ENCODE assay signal across 1 cellular context in the genomic region with DNA sequence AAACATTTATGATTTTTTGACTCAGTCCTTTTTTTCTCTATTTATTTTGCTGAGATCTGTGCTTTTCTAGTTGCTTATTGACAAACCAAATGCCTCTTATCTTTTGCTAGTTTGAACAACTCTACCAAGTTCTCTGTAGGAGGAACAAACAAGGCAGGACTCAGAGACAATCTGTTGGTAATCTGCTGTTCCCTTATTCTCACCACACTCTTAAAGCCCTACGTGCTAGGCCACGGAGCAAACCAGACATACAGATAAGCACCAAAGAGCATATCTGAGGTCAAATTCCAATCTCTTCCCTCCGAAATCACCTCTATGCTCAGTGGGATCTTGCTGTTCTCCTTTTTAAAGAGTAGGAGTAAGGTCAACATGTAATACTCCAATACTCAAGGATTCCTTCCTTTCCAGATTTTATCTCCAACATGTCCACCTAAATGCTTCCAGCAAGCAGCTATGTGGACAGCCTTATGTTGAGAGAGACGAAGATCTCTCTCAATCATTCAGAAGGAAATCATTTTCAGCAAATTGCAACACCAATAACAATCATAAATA.
TF ChIP-seq lines count a peak whose summit lies in the region.

No MANE protein-coding gene starts in this region.

TF ChIP-seq in liver, 16 proteins besides CTCF, POLR2A, EP300 and RAD21 (continued from another document):
- TF ChIP-seq REST (IDR thresholded peaks at IDR 0.05) = peak; percentile 21
- TF ChIP-seq YY1 (IDR thresholded peaks at IDR 0.05) = peak; percentile 38
- no peak for TF ChIP-seq GABPA (IDR thresholded peaks at IDR 0.05 in 1 of 2, conservative IDR thresholded peaks at IDR 0.05 in 1 of 2)
- peak; percentile 57 to 67 for TF ChIP-seq RXRA (IDR thresholded peaks at IDR 0.05)
- TF ChIP-seq FOXA2 (IDR thresholded peaks at IDR 0.05) = peak; percentile 73
TF ChIP-seq in liver: peak in this region for 12.
